13 cellular contexts compared by ENCODE assay signal in the genomic region with DNA sequence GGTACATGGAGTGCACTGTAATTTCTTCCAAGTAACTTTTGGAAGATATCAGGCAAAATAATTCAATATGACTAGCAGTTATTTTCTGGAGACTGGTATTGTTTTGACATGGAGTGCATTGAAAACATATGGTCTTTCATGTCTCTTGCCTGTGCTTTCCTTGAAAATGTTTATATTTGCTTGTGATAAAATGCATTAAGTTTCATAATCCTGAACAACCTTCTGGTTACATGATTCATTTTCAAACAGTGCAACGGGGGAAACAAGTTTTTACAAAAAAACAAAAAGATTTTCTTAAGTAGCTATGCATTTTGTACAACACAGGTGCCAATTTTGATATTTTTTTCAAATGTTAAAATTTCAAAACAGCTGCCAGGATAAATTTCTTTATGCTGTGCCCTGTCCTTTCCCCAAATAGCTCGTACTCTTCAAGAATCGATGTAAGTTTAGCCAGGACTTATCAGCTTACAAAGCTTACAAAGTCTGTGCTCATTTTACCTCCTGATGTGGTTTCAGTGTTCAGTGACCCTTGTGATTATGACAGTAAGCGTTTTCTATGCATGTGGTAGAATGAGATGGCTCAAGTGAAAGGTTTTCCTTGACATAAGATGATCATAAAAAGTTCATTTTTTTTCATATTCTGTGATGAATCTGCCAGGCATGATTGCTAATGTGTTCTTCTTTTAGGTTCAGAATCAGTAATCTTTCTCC.
DNase-seq lines count a peak whose midpoint lies in the region; ATAC-seq lines count a peak whose summit lies in the region.
"Had no signal": no experiment of that assay in that cellular context is flagged by ENCODE, and none has a peak within 500 bp of the region (broad histone marks: within the 10 kb centered on the region; RNA-seq: fewer than 3 reads in every experiment).

No MANE protein-coding gene starts in this region.

- H3K27me3 Mint-ChIP-seq in activated CD8-positive, alpha-beta T cell treated with anti-CD3 and anti-CD28 coated beads, Interleukin-2, amount 10 ng/mL, durations not matched to agents 7 days and 5 days (ENCODE audit: low read depth) = no peaks in the 10 kb centered on the region
- no peaks in the 10 kb centered on the region for H3K27me3 Mint-ChIP-seq in naive thymus-derived CD8-positive, alpha-beta T cell
- H3K27me3 Mint-ChIP-seq: stimulated activated naive CD8-positive, alpha-beta T cell treated with anti-CD3 and anti-CD28 coated beads, Interleukin-15, amount 100 ng/mL, for 72 hours had no signal

- CTCF ChIA-PET in activated CD8-positive, alpha-beta T cell treated with anti-CD3 and anti-CD28 coated beads, Interleukin-2, amount 10 ng/mL, durations not matched to agents 7 days and 5 days (lab: Charles Lee) = interaction anchor here (0.9 to 1.6 kb wide), 4 partner anchors 9 to 137 kb away, joined by 3 to 4 read pairs (median 4); no protein-coding TSS in a partner anchor

- no peaks in the 10 kb centered on the region for H3K79me2 ChIP-seq in mesendoderm (ENCODE audit: control insufficient read depth, insufficient read depth, low read length)

- H3K56ac ChIP-seq in mesendoderm (ENCODE audit: low read length) = no peak overlapping the region

- no peak overlapping the region for H3K27ac ChIP-seq in mesendoderm (ENCODE audit: low read depth, low read length)

- POLR2A ChIA-PET in activated CD8-positive, alpha-beta T cell treated with anti-CD3 and anti-CD28 coated beads, Interleukin-2, amount 10 ng/mL, durations not matched to agents 7 days and 5 days (lab: Charles Lee) = interaction anchor here (1.1 kb wide), 1 partner anchor 30 kb away, joined by 3 read pairs; no protein-coding TSS in a partner anchor
- POLR2A ChIA-PET in naive thymus-derived CD8-positive, alpha-beta T cell (lab: Charles Lee) = interaction anchor here (1.0 kb wide), 1 partner anchor 9 kb away, joined by 4 read pairs; no protein-coding TSS in a partner anchor

- H3K79me1 ChIP-seq in mesendoderm (ENCODE audit: low read length) = no peaks in the 10 kb centered on the region

- H3K4ac ChIP-seq in mesendoderm (ENCODE audit: low read depth, low read length) = no peak overlapping the region

- H3K4me3 ChIP-seq in mesendoderm (ENCODE audit: low read length) = no peak overlapping the region

- no peak overlapping the region for H2AK5ac ChIP-seq in mesendoderm (ENCODE audit: low read length)

- no peaks in the 10 kb centered on the region for H3K27me3 ChIP-seq in mesendoderm (ENCODE audit: insufficient read depth, low read length, poor library complexity)

- no peak overlapping the region for H2BK5ac ChIP-seq in mesendoderm (ENCODE audit: low read length)

- H3K9me3 Mint-ChIP-seq in activated CD8-positive, alpha-beta T cell treated with anti-CD3 and anti-CD28 coated beads, Interleukin-2, amount 10 ng/mL, durations not matched to agents 7 days and 5 days (ENCODE audit: insufficient read depth) = peaks cover 12% of the 10 kb centered on the region
- peaks cover 0 to 9% (median 2%) of the 10 kb centered on the region in 9 donors for H3K9me3 Mint-ChIP-seq in naive thymus-derived CD8-positive, alpha-beta T cell

- DNase-seq in activated CD8-positive, alpha-beta T cell treated with anti-CD3 and anti-CD28 coated beads, Interleukin-2, amount 10 ng/mL, durations not matched to agents 7 days and 5 days = no peak
- no peak for DNase-seq in naive thymus-derived CD8-positive, alpha-beta T cell
- DNase-seq in NCI-H2107 (lab: John Stamatoyannopoulos, UW) = no peak
- DNase-seq in mesendoderm = no peak
- DNase-seq: activated CD8-positive, alpha-beta memory T cell treated with anti-CD3 and anti-CD28 coated beads, Interleukin-2, amount 50 U/mL, for 48 hours; hippocampal formation; NCI-H526; stimulated activated CD4-positive, alpha-beta T cell treated with anti-CD3 and anti-CD28 coated beads, Interleukin-15, amount 100 ng/mL, for 24 hours; stimulated activated naive CD8-positive, alpha-beta T cell treated with anti-CD3 and anti-CD28 coated beads, Interleukin-15, amount 100 ng/mL, for 72 hours had no signal

- no peak overlapping the region for H3K4me3 Mint-ChIP-seq in activated CD8-positive, alpha-beta T cell treated with anti-CD3 and anti-CD28 coated beads, Interleukin-2, amount 10 ng/mL, durations not matched to agents 7 days and 5 days
- peak overlapping the region in 1 of 10 donors; percentile 48 for H3K4me3 Mint-ChIP-seq in naive thymus-derived CD8-positive, alpha-beta T cell
- H3K4me3 Mint-ChIP-seq: stimulated activated naive CD8-positive, alpha-beta T cell treated with anti-CD3 and anti-CD28 coated beads, Interleukin-15, amount 100 ng/mL, for 72 hours had no signal

- H3K9ac ChIP-seq in mesendoderm (ENCODE audit: low read length) = no peak overlapping the region

- ATAC-seq in GM18502 (IDR thresholded peaks at IDR 0.05; ENCODE audit: poor library complexity, unreplicated experiment) (peak; percentile 57), HG02798 (IDR thresholded peaks at IDR 0.05; ENCODE audit: poor library complexity, unreplicated experiment) (peak; percentile 34), HG03095 (IDR thresholded peaks at IDR 0.05; ENCODE audit: unreplicated experiment) (no peak)
- ATAC-seq in activated CD8-positive, alpha-beta T cell treated with anti-CD3 and anti-CD28 coated beads, Interleukin-2, amount 10 ng/mL, durations not matched to agents 7 days and 5 days = no peak
- peak; percentile 25 to 39 for ATAC-seq in naive thymus-derived CD8-positive, alpha-beta T cell
- ATAC-seq in activated CD4-positive, CD25-positive, alpha-beta regulatory T cell treated with anti-CD3 and anti-CD28 coated beads, Interleukin-2, amount 50 U/mL, for 24 hours = no peak
- ATAC-seq: stimulated activated naive CD8-positive, alpha-beta T cell treated with anti-CD3 and anti-CD28 coated beads, Interleukin-15, amount 100 ng/mL, for 72 hours had no signal

- H3K36me3 ChIP-seq in mesendoderm (ENCODE audit: control insufficient read depth, insufficient read depth, low read length) = no peaks in the 10 kb centered on the region

- H3K4me1 Mint-ChIP-seq in activated CD8-positive, alpha-beta T cell treated with anti-CD3 and anti-CD28 coated beads, Interleukin-2, amount 10 ng/mL, durations not matched to agents 7 days and 5 days (ENCODE audit: low read depth) = peaks cover 57% of the 10 kb centered on the region
- H3K4me1 Mint-ChIP-seq in naive thymus-derived CD8-positive, alpha-beta T cell = peaks cover 19 to 62% (median 48%) of the 10 kb centered on the region in 4 donors

- no peak overlapping the region for H3K18ac ChIP-seq in mesendoderm (ENCODE audit: low read length)

- peak overlapping the region; percentile 32 for H3K27ac Mint-ChIP-seq in activated CD8-positive, alpha-beta T cell treated with anti-CD3 and anti-CD28 coated beads, Interleukin-2, amount 10 ng/mL, durations not matched to agents 7 days and 5 days
- H3K27ac Mint-ChIP-seq in naive thymus-derived CD8-positive, alpha-beta T cell = peak overlapping the region in 9 of 10 donors; percentile 24 to 86 (median 58)
- H3K27ac Mint-ChIP-seq: stimulated activated naive CD8-positive, alpha-beta T cell treated with anti-CD3 and anti-CD28 coated beads, Interleukin-15, amount 100 ng/mL, for 72 hours had no signal

- H3K4me2 ChIP-seq in mesendoderm (ENCODE audit: low read length) = no peak overlapping the region

- H3K36me3 Mint-ChIP-seq in activated CD8-positive, alpha-beta T cell treated with anti-CD3 and anti-CD28 coated beads, Interleukin-2, amount 10 ng/mL, durations not matched to agents 7 days and 5 days (ENCODE audit: low read depth) = peaks cover 35% of the 10 kb centered on the region
- peaks cover 0 to 20% (median 15%) of the 10 kb centered on the region in 3 donors for H3K36me3 Mint-ChIP-seq in naive thymus-derived CD8-positive, alpha-beta T cell

- no peak overlapping the region for H4K8ac ChIP-seq in mesendoderm (ENCODE audit: low read depth, low read length)

- H2BK15ac ChIP-seq in mesendoderm (replicated peaks; ENCODE audit: low read depth) = no peak overlapping the region

- H2BK120ac ChIP-seq in mesendoderm (ENCODE audit: low read depth, low read length) = no peak overlapping the region

- WGBS in mesendoderm (ENCODE audit: extremely low coverage, insufficient coverage, low lambda C conversion rate) = no CpG with 5 or more reads among the region's 4 CpGs

- H3K4me1 ChIP-seq in mesendoderm (ENCODE audit: control insufficient read depth, low read depth, low read length) = no peaks in the 10 kb centered on the region

- H3K23ac ChIP-seq in mesendoderm (ENCODE audit: low read length) = no peak overlapping the region

- H4K5ac ChIP-seq in mesendoderm (ENCODE audit: low read length) = no peak overlapping the region

Comparison
In these comparisons a context has a peak if more than half of its experiments do, and no peak if none do; other contexts are left out.
1. ATAC-seq: peak in GM18502 (single experiment), HG02798 (single experiment) and naive thymus-derived CD8-positive, alpha-beta T cell (2 of 2); none in activated CD8-positive, alpha-beta T cell treated with anti-CD3 and anti-CD28 coated beads, Interleukin-2, amount 10 ng/mL, durations not matched to agents 7 days and 5 days (single experiment), HG03095 (single experiment) and activated CD4-positive, CD25-positive, alpha-beta regulatory T cell treated with anti-CD3 and anti-CD28 coated beads, Interleukin-2, amount 50 U/mL, for 24 hours (0 of 2).